ENCODE assay signal across 8 cellular contexts in genomic region chr2:98454500-98455235, GRCh38. TPM values are rescaled to one million over a fixed set of nuclear protein-coding genes. Genes with fewer than 3 reads are reported as not detected.
DNase-seq lines count a peak whose midpoint lies in the region; ATAC-seq lines count a peak whose summit lies in the region.

No MANE protein-coding gene starts in this region.

- peaks cover 97% of the 10 kb centered on the region for H3K4me1 Mint-ChIP-seq in activated naive CD4-positive, alpha-beta T cell treated with anti-CD3 and anti-CD28 coated beads, Interleukin-2, amount 50 U/mL, for 24 hours
- H3K4me1 Mint-ChIP-seq in effector memory CD8-positive, alpha-beta T cell (ENCODE audit: low read depth in 2 of 2) = peaks cover 85 to 87% of the 10 kb centered on the region in 2 donors

- DNase-seq in activated naive CD4-positive, alpha-beta T cell treated with anti-CD3 and anti-CD28 coated beads, Interleukin-2, amount 50 U/mL, for 16 hours = no peak
- DNase-seq in NOMO-1 (lab: John Stamatoyannopoulos, UW; ENCODE audit: unreplicated experiment in 2 of 2) = peak; percentile 45 to 62
- DNase-seq in effector memory CD8-positive, alpha-beta T cell = no peak
- no peak for DNase-seq in sciatic nerve (ENCODE audit: low spot score)
- DNase-seq in T-helper 9 cell = no peak
- DNase-seq in activated CD4-positive, CD25-positive, alpha-beta regulatory T cell treated with anti-CD3 and anti-CD28 coated beads, Interleukin-2, amount 50 U/mL, for 72 hours = no peak
- no peak for DNase-seq in HAP-1 (ENCODE audit: low spot score in 2 of 2)

- H3K27ac Mint-ChIP-seq in activated naive CD4-positive, alpha-beta T cell treated with anti-CD3 and anti-CD28 coated beads, Interleukin-2, amount 50 U/mL, for 24 hours = peak overlapping the region; percentile 95
- peak overlapping the region; percentile 97 for H3K27ac Mint-ChIP-seq in effector memory CD8-positive, alpha-beta T cell

- no peaks in the 10 kb centered on the region for H3K27me3 ChIP-seq in HAP-1 (ENCODE audit: low read depth)

- H3K9me3 ChIP-seq in HAP-1 = no peaks in the 10 kb centered on the region

- H3K36me3 Mint-ChIP-seq in activated naive CD4-positive, alpha-beta T cell treated with anti-CD3 and anti-CD28 coated beads, Interleukin-2, amount 50 U/mL, for 24 hours = no peaks in the 10 kb centered on the region
- peaks cover 43% of the 10 kb centered on the region for H3K36me3 Mint-ChIP-seq in effector memory CD8-positive, alpha-beta T cell (ENCODE audit: insufficient read depth)

- no peaks in the 10 kb centered on the region for H3K9me3 Mint-ChIP-seq in activated naive CD4-positive, alpha-beta T cell treated with anti-CD3 and anti-CD28 coated beads, Interleukin-2, amount 50 U/mL, for 24 hours
- no peaks in the 10 kb centered on the region for H3K9me3 Mint-ChIP-seq in effector memory CD8-positive, alpha-beta T cell

- intact Hi-C loops in sciatic nerve (cut with DNase I) = no loop called here

- ATAC-seq in effector memory CD8-positive, alpha-beta T cell (replicated peaks) = peak; percentile 44
- peak; percentile 62 for ATAC-seq in sciatic nerve

- peaks cover 11% of the 10 kb centered on the region for H3K4me1 ChIP-seq in HAP-1

- peaks cover 4% of the 10 kb centered on the region; the same call in 1 of the 2 replicates for H3K36me3 ChIP-seq in HAP-1 (replicated peaks)

- in situ Hi-C loops in HAP-1 (cut with MboI; ENCODE audit: low sequenced_read_pairs) = no loop called here

- H3K4me3 ChIP-seq in HAP-1 = no peak overlapping the region

- no peaks in the 10 kb centered on the region for H3K27me3 Mint-ChIP-seq in activated naive CD4-positive, alpha-beta T cell treated with anti-CD3 and anti-CD28 coated beads, Interleukin-2, amount 50 U/mL, for 24 hours
- no peaks in the 10 kb centered on the region for H3K27me3 Mint-ChIP-seq in effector memory CD8-positive, alpha-beta T cell

- H3K4me3 Mint-ChIP-seq in activated naive CD4-positive, alpha-beta T cell treated with anti-CD3 and anti-CD28 coated beads, Interleukin-2, amount 50 U/mL, for 24 hours = peak overlapping the region; percentile 79
- H3K4me3 Mint-ChIP-seq in effector memory CD8-positive, alpha-beta T cell = peak overlapping the region; percentile 80 to 83

RNA-seq across cellular contexts. Expression of gene INPP4A, which starts 10.0 kb away (rescaled TPM):
- total RNA-seq in sciatic nerve = 29.8 TPM

Comparison
In these comparisons a context has a peak if more than half of its experiments do, and no peak if none do; other contexts are left out.
1. DNase-seq: peak in NOMO-1 (2 of 2); none in activated naive CD4-positive, alpha-beta T cell treated with anti-CD3 and anti-CD28 coated beads, Interleukin-2, amount 50 U/mL, for 16 hours (single experiment), effector memory CD8-positive, alpha-beta T cell (0 of 3), sciatic nerve (single experiment), T-helper 9 cell (single experiment), activated CD4-positive, CD25-positive, alpha-beta regulatory T cell treated with anti-CD3 and anti-CD28 coated beads, Interleukin-2, amount 50 U/mL, for 72 hours (single experiment) and HAP-1 (0 of 2).